1 cellular context compared by ENCODE assay signal in the genomic region with DNA sequence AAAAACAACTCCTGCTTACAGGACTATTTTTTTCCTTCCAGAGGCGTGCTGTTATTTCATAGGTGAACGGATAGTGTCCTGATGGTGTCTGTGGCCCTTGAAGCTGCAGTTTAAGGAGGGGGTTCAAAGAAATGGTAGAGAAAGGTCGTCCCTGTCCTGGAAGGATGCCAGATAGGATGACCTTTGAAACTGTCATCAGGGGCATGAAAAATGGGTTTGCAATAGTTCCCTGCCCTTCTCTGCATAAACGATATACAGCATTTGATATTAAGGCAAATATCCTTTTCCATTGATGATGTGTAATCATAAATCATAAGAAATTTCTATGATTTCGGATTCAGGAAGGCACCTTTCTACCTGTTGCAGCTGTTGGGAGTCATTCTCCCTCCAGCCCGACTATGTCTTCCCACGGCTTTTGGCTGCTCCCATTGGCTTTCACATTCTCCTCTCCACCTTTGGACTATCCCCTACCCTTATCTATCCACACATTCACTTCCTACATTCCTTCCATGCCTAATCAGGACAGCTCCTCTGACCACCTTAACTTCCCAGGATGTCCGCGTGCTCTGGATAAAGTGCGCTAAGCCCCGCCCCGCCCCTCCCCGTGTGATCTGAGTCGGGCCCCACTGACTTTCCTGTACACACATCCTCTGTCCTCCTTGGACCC.
A peak's percentile ranks its signal among the peaks of the same experiment; 100 is the strongest.
TF ChIP-seq lines count a peak whose summit lies in the region.

No MANE protein-coding gene starts in this region.

TF ChIP-seq in HepG2, 621 proteins besides CTCF, POLR2A, EP300 and RAD21 (continued from another document):
- TF ChIP-seq, protein P1, sequence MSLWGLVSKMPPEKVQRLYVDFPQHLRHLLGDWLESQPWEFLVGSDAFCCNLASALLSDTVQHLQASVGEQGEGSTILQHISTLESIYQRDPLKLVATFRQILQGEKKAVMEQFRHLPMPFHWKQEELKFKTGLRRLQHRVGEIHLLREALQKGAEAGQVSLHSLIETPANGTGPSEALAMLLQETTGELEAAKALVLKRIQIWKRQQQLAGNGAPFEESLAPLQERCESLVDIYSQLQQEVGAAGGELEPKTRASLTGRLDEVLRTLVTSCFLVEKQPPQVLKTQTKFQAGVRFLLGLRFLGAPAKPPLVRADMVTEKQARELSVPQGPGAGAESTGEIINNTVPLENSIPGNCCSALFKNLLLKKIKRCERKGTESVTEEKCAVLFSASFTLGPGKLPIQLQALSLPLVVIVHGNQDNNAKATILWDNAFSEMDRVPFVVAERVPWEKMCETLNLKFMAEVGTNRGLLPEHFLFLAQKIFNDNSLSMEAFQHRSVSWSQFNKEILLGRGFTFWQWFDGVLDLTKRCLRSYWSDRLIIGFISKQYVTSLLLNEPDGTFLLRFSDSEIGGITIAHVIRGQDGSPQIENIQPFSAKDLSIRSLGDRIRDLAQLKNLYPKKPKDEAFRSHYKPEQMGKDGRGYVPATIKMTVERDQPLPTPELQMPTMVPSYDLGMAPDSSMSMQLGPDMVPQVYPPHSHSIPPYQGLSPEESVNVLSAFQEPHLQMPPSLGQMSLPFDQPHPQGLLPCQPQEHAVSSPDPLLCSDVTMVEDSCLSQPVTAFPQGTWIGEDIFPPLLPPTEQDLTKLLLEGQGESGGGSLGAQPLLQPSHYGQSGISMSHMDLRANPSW (CRISPR knock-in tag; IDR thresholded peaks at IDR 0.05; ENCODE audit: borderline replicate concordance) = no peak
- TF ChIP-seq ZNF335 (CRISPR knock-in tag; IDR thresholded peaks at IDR 0.05) (no peak), ZNF10 (CRISPR knock-in tag; IDR thresholded peaks at IDR 0.05; ENCODE audit: borderline replicate concordance, low read depth) (no peak), NFIB (CRISPR knock-in tag; IDR thresholded peaks at IDR 0.05; ENCODE audit: borderline replicate concordance) (no peak), ZKSCAN8 (CRISPR knock-in tag; IDR thresholded peaks at IDR 0.05; ENCODE audit: borderline replicate concordance) (no peak), SP5 (CRISPR knock-in tag; IDR thresholded peaks at IDR 0.05; ENCODE audit: borderline replicate concordance, low read depth) (peak; percentile 78; the same call in 1 of the 2 replicates), ZNF230 (CRISPR knock-in tag; IDR thresholded peaks at IDR 0.05) (no peak), HMGA1 (CRISPR knock-in tag; conservative IDR thresholded peaks at IDR 0.05) (no peak), ZNF468 (CRISPR knock-in tag; IDR thresholded peaks at IDR 0.05) (no peak), GATA4 (IDR thresholded peaks at IDR 0.05; ENCODE audit: borderline replicate concordance, low read depth) (no peak; the same call in 1 of the 2 replicates), NCOA5 (CRISPR knock-in tag; IDR thresholded peaks at IDR 0.05) (no peak), BORCS8-MEF2B (CRISPR knock-in tag; IDR thresholded peaks at IDR 0.05) (no peak), PRPF4 (IDR thresholded peaks at IDR 0.05; ENCODE audit: low read depth, low read length, poor library complexity, severe bottlenecking) (no peak), MIER2 (CRISPR knock-in tag; IDR thresholded peaks at IDR 0.05) (no peak), YEATS4 (CRISPR knock-in tag; IDR thresholded peaks at IDR 0.05; ENCODE audit: borderline replicate concordance) (0 out of 2 replicates have a peak, but pooled peaks have one; percentile 29), SP140L (CRISPR knock-in tag; IDR thresholded peaks at IDR 0.05; ENCODE audit: borderline replicate concordance) (no peak), NPAS2 (CRISPR knock-in tag; IDR thresholded peaks at IDR 0.05; ENCODE audit: borderline replicate concordance) (no peak), ZNF224 (CRISPR knock-in tag; IDR thresholded peaks at IDR 0.05) (no peak), GTF2F1 (IDR thresholded peaks at IDR 0.05; ENCODE audit: low read length) (no peak), ZNF761 (CRISPR knock-in tag; conservative IDR thresholded peaks at IDR 0.05) (no peak), POLR2AphosphoS2 (IDR thresholded peaks at IDR 0.05; ENCODE audit: low read depth, low read length) (no peak), ZC3H4 (CRISPR knock-in tag; IDR thresholded peaks at IDR 0.05; ENCODE audit: borderline replicate concordance) (no peak), NR2F2 (IDR thresholded peaks at IDR 0.05; ENCODE audit: borderline replicate concordance, low read depth) (no peak), FOXP1 (IDR thresholded peaks at IDR 0.05) (no peak), FOXP1 (CRISPR knock-in tag; IDR thresholded peaks at IDR 0.05) (peak; percentile 17; the same call in 1 of the 2 replicates), KDM4B (CRISPR knock-in tag; IDR thresholded peaks at IDR 0.05) (no peak), TGIF2 (CRISPR knock-in tag; IDR thresholded peaks at IDR 0.05) (no peak), GPN1 (CRISPR knock-in tag; IDR thresholded peaks at IDR 0.05; ENCODE audit: borderline replicate concordance) (no peak), CEBPB (IDR thresholded peaks at IDR 0.05; ENCODE audit: borderline replicate concordance, low read depth, low read length) (no peak), IKZF4 (CRISPR knock-in tag; IDR thresholded peaks at IDR 0.05; ENCODE audit: borderline replicate concordance, low read depth, not compliant biosample characterization) (no peak), ZNF207 (IDR thresholded peaks at IDR 0.05; ENCODE audit: borderline replicate concordance) (no peak)
- TF ChIP-seq, protein P2, sequence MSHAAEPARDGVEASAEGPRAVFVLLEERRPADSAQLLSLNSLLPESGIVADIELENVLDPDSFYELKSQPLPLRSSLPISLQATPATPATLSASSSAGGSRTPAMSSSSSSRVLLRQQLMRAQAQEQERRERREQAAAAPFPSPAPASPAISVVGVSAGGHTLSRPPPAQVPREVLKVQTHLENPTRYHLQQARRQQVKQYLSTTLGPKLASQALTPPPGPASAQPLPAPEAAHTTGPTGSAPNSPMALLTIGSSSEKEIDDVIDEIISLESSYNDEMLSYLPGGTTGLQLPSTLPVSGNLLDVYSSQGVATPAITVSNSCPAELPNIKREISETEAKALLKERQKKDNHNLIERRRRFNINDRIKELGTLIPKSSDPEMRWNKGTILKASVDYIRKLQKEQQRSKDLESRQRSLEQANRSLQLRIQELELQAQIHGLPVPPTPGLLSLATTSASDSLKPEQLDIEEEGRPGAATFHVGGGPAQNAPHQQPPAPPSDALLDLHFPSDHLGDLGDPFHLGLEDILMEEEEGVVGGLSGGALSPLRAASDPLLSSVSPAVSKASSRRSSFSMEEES (CRISPR knock-in tag; IDR thresholded peaks at IDR 0.05) = 0 out of 2 replicates have a peak, but pooled peaks have one; percentile 20
- TF ChIP-seq, protein P3, sequence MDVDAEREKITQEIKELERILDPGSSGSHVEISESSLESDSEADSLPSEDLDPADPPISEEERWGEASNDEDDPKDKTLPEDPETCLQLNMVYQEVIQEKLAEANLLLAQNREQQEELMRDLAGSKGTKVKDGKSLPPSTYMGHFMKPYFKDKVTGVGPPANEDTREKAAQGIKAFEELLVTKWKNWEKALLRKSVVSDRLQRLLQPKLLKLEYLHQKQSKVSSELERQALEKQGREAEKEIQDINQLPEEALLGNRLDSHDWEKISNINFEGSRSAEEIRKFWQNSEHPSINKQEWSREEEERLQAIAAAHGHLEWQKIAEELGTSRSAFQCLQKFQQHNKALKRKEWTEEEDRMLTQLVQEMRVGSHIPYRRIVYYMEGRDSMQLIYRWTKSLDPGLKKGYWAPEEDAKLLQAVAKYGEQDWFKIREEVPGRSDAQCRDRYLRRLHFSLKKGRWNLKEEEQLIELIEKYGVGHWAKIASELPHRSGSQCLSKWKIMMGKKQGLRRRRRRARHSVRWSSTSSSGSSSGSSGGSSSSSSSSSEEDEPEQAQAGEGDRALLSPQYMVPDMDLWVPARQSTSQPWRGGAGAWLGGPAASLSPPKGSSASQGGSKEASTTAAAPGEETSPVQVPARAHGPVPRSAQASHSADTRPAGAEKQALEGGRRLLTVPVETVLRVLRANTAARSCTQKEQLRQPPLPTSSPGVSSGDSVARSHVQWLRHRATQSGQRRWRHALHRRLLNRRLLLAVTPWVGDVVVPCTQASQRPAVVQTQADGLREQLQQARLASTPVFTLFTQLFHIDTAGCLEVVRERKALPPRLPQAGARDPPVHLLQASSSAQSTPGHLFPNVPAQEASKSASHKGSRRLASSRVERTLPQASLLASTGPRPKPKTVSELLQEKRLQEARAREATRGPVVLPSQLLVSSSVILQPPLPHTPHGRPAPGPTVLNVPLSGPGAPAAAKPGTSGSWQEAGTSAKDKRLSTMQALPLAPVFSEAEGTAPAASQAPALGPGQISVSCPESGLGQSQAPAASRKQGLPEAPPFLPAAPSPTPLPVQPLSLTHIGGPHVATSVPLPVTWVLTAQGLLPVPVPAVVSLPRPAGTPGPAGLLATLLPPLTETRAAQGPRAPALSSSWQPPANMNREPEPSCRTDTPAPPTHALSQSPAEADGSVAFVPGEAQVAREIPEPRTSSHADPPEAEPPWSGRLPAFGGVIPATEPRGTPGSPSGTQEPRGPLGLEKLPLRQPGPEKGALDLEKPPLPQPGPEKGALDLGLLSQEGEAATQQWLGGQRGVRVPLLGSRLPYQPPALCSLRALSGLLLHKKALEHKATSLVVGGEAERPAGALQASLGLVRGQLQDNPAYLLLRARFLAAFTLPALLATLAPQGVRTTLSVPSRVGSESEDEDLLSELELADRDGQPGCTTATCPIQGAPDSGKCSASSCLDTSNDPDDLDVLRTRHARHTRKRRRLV (CRISPR knock-in tag; IDR thresholded peaks at IDR 0.05) = no peak
- TF ChIP-seq, protein P4, sequence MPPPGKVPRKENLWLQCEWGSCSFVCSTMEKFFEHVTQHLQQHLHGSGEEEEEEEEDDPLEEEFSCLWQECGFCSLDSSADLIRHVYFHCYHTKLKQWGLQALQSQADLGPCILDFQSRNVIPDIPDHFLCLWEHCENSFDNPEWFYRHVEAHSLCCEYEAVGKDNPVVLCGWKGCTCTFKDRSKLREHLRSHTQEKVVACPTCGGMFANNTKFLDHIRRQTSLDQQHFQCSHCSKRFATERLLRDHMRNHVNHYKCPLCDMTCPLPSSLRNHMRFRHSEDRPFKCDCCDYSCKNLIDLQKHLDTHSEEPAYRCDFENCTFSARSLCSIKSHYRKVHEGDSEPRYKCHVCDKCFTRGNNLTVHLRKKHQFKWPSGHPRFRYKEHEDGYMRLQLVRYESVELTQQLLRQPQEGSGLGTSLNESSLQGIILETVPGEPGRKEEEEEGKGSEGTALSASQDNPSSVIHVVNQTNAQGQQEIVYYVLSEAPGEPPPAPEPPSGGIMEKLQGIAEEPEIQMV (CRISPR knock-in tag; IDR thresholded peaks at IDR 0.05; ENCODE audit: low read depth) = no peak
- TF ChIP-seq, protein P5, sequence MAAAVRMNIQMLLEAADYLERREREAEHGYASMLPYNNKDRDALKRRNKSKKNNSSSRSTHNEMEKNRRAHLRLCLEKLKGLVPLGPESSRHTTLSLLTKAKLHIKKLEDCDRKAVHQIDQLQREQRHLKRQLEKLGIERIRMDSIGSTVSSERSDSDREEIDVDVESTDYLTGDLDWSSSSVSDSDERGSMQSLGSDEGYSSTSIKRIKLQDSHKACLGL (CRISPR knock-in tag; IDR thresholded peaks at IDR 0.05) = no peak
- TF ChIP-seq, protein P6, sequence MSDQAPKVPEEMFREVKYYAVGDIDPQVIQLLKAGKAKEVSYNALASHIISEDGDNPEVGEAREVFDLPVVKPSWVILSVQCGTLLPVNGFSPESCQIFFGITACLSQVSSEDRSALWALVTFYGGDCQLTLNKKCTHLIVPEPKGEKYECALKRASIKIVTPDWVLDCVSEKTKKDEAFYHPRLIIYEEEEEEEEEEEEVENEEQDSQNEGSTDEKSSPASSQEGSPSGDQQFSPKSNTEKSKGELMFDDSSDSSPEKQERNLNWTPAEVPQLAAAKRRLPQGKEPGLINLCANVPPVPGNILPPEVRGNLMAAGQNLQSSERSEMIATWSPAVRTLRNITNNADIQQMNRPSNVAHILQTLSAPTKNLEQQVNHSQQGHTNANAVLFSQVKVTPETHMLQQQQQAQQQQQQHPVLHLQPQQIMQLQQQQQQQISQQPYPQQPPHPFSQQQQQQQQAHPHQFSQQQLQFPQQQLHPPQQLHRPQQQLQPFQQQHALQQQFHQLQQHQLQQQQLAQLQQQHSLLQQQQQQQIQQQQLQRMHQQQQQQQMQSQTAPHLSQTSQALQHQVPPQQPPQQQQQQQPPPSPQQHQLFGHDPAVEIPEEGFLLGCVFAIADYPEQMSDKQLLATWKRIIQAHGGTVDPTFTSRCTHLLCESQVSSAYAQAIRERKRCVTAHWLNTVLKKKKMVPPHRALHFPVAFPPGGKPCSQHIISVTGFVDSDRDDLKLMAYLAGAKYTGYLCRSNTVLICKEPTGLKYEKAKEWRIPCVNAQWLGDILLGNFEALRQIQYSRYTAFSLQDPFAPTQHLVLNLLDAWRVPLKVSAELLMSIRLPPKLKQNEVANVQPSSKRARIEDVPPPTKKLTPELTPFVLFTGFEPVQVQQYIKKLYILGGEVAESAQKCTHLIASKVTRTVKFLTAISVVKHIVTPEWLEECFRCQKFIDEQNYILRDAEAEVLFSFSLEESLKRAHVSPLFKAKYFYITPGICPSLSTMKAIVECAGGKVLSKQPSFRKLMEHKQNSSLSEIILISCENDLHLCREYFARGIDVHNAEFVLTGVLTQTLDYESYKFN (CRISPR knock-in tag; conservative IDR thresholded peaks at IDR 0.05) = peak; percentile 70
- TF ChIP-seq, protein P7, sequence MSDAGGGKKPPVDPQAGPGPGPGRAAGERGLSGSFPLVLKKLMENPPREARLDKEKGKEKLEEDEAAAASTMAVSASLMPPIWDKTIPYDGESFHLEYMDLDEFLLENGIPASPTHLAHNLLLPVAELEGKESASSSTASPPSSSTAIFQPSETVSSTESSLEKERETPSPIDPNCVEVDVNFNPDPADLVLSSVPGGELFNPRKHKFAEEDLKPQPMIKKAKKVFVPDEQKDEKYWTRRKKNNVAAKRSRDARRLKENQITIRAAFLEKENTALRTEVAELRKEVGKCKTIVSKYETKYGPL (CRISPR knock-in tag; IDR thresholded peaks at IDR 0.05) = no peak
